Comparison of ENCODE assay signal across 8 cellular contexts in the genomic region with DNA sequence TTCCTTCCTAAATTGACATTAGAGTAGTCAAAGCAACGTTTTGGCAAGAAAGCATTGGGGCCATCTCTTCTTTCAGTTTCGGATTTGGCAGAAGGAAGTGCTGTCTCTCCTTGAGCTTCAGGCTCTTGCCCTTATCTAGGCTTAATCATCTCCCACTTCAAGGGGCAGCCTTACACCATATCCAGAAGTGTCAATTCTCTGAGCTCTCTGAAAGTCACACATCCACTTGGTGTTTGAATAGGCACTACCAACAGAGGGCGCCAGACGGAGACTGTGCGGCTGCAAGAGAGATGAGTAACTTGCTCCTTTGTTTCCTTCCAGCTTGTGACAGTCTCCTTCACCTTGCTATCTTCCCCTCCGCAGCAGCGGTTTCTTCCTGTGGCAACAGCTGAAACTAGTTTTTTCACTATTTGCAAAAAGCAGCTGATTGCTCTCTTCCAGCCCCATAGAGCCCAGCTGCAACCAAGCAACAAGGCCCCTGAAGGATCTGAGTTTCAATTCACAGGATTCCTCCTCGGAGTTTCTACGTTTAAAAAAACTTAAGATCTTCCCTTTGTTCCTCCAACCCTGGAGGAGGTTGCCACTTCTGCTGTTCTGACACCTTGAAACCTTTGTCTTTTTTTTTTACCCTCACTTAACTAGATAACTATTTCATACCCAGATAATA.
A peak's percentile ranks its signal among the peaks of the same experiment; 100 is the strongest.
DNase-seq lines count a peak whose midpoint lies in the region; ATAC-seq lines count a peak whose summit lies in the region.

No MANE protein-coding gene starts in this region.

- peak; percentile 5 for DNase-seq in DMS153 treated with DMSO at 0.1 percent for 48 hours (lab: John Stamatoyannopoulos, UW; ENCODE audit: unreplicated experiment)
- peak; percentile 71 for DNase-seq in NCI-H2171 treated with DMSO at 0.1 percent for 48 hours (lab: John Stamatoyannopoulos, UW)
- DNase-seq in activated CD4-positive, CD25-positive, alpha-beta regulatory T cell (lab: John Stamatoyannopoulos, UW) = peak; percentile 48 to 70 (median 64)
- peak in 58 of 61 donors; percentile 7 to 88 (median 58) for DNase-seq in caudate nucleus (lab: John Stamatoyannopoulos, UW)
- DNase-seq in stimulated activated CD4-positive, alpha-beta T cell treated with anti-CD3 and anti-CD28 coated beads, Interleukin-4, amount 100 ng/mL, for 4 hours = peak; percentile 74 to 85

- H3K27me3 ChIP-seq in layer of hippocampus (ENCODE audit: control insufficient read depth, insufficient read depth, low read length) = no peaks in the 10 kb centered on the region

- no peak overlapping the region for H3K27ac ChIP-seq in caudate nucleus (ENCODE audit: low read depth, low read length)
- H3K27ac ChIP-seq in layer of hippocampus (ENCODE audit: low read depth, low read length) = peak overlapping the region; percentile 42

- ATAC-seq in HG02759 (IDR thresholded peaks at IDR 0.05; ENCODE audit: unreplicated experiment) (peak; percentile 61), HG03342 (IDR thresholded peaks at IDR 0.05; ENCODE audit: unreplicated experiment) (no peak)

Comparison
In these comparisons a context has a peak if more than half of its experiments do, and no peak if none do; other contexts are left out.
1. DNase-seq: peak in every context shown above with its lines; median percentile 80 in stimulated activated CD4-positive, alpha-beta T cell treated with anti-CD3 and anti-CD28 coated beads, Interleukin-4, amount 100 ng/mL, for 4 hours; 71 in NCI-H2171 treated with DMSO at 0.1 percent for 48 hours; 64 in activated CD4-positive, CD25-positive, alpha-beta regulatory T cell; 58 in caudate nucleus; 5 in DMS153 treated with DMSO at 0.1 percent for 48 hours.